27 cellular contexts compared by ENCODE assay signal in genomic region chr22:36839356-36840073, GRCh38. TPM values are rescaled to one million over a fixed set of nuclear protein-coding genes. Genes with fewer than 3 reads are reported as not detected.
DNase-seq lines count a peak whose midpoint lies in the region; ATAC-seq, FAIRE-seq and TF ChIP-seq lines count a peak whose summit lies in the region.
"Had no signal": no experiment of that assay in that cellular context is flagged by ENCODE, and none has a peak within 500 bp of the region (broad histone marks: within the 10 kb centered on the region; RNA-seq: fewer than 3 reads in every experiment).

No MANE protein-coding gene starts in this region.

- FAIRE-seq in bronchial epithelial cell (lab: Jason Lieb, UNC) = no peak
- FAIRE-seq: GM12891 had no signal

- H3K4ac ChIP-seq in neuronal stem cell (ENCODE audit: low read length) = no peak overlapping the region

- H2BK12ac ChIP-seq in neuronal stem cell (ENCODE audit: low read length) = no peak overlapping the region

- no peak for TF ChIP-seq POLR2A in esophagus muscularis mucosa (IDR thresholded peaks at IDR 0.05; ENCODE audit: low read depth)

- H3K18ac ChIP-seq in neuronal stem cell (ENCODE audit: low read length) = no peak overlapping the region

- H4K8ac ChIP-seq in neuronal stem cell (ENCODE audit: low read depth, low read length) = no peak overlapping the region

- no peak overlapping the region for H3K9ac ChIP-seq in neuronal stem cell (ENCODE audit: low read depth, low read length, poor library complexity)

- intact Hi-C loops in esophagus muscularis mucosa (cut with DNase I) = no loop called here

- H2AFZ ChIP-seq in neuronal stem cell (ENCODE audit: low read length) = no peak overlapping the region

- H3K4me3 ChIP-seq in bronchial epithelial cell (ENCODE audit: low read depth, low read length) (no peak overlapping the region), neuronal stem cell (ENCODE audit: low read length in 2 of 2) (no peak overlapping the region), esophagus muscularis mucosa (no peak overlapping the region)
- H3K4me3 ChIP-seq: ascending aorta, esophagus squamous epithelium, left lung, mucosa of descending colon, psoas muscle, tibial nerve had no signal

- no CpG with 5 or more reads among the region's 10 CpGs for WGBS in neuronal stem cell (ENCODE audit: extremely low coverage in 2 of 2, insufficient read length in 2 of 2, insufficient replicate concordance in 1 of 2), 2 donors
- WGBS in esophagus muscularis mucosa = 83% methylated on average over 10 of the region's 10 CpGs

- H2BK15ac ChIP-seq in neuronal stem cell (ENCODE audit: low read length) = no peak overlapping the region

- no peak overlapping the region for H3K23ac ChIP-seq in neuronal stem cell (ENCODE audit: low read depth, low read length, poor library complexity)

- no peak overlapping the region for H4K91ac ChIP-seq in neuronal stem cell (ENCODE audit: low read depth, low read length, poor library complexity)

- ATAC-seq in GM21529 (IDR thresholded peaks at IDR 0.05; ENCODE audit: unreplicated experiment) = no peak
- ATAC-seq: activated CD4-positive, alpha-beta T cell treated with anti-CD3 and anti-CD28 coated beads for 36 hours; HCT116; left lung; mucosa of descending colon; psoas muscle had no signal

- H2AK5ac ChIP-seq in neuronal stem cell (ENCODE audit: low read depth, low read length) = no peak overlapping the region

- peak overlapping the region; percentile 17 for H2BK5ac ChIP-seq in neuronal stem cell (ENCODE audit: low read length)

- no peak overlapping the region for H3K4me2 ChIP-seq in neuronal stem cell (ENCODE audit: insufficient read depth, low read length, poor library complexity, severe bottlenecking)

- no peak overlapping the region for H2BK120ac ChIP-seq in neuronal stem cell (ENCODE audit: low read depth, low read length)

- DNase-seq in ELR (ENCODE audit: low read depth) (peak; percentile 83), NCI-H226 (peak; percentile 53), bronchial epithelial cell (ENCODE audit: low read depth) (peak; percentile 64), neuronal stem cell (ENCODE audit: low spot score) (no peak), DMS153 treated with DMSO at 0.1 percent for 48 hours (lab: John Stamatoyannopoulos, UW; ENCODE audit: unreplicated experiment) (no peak), HT-29 (ENCODE audit: low spot score) (no peak), esophagus muscularis mucosa (ENCODE audit: extremely low spot score) (no peak)
- DNase-seq: activated CD4-positive, alpha-beta T cell treated with anti-CD3 and anti-CD28 coated beads for 36 hours; Calu3; effector CD8-positive, alpha-beta T cell; esophagus squamous epithelium; Kasumi-1; left lung; mucosa of descending colon; NCI-H1092 treated with DMSO at 0.1 percent for 48 hours; NCI-H2081; NCI-H446; NK-92 treated with Interleukin-12 subunit alpha and Interleukin-12 subunit beta, amount 100 ng/mL, for 24 hours; psoas muscle; Right ventricle myocardium superior had no signal

- H3K79me1 ChIP-seq in neuronal stem cell (ENCODE audit: low read depth, low read length) = no peaks in the 10 kb centered on the region

- H3K4me1 ChIP-seq in neuronal stem cell (ENCODE audit: control insufficient read depth in 2 of 2, insufficient read depth in 1 of 2, low read depth in 1 of 2, low read length in 2 of 2) = peaks cover 0 to 2% of the 10 kb centered on the region in 2 donors
- H3K4me1 ChIP-seq in esophagus muscularis mucosa = no peaks in the 10 kb centered on the region
- H3K4me1 ChIP-seq: ascending aorta, esophagus squamous epithelium, left lung, psoas muscle, tibial nerve had no signal

- H3K27ac ChIP-seq in neuronal stem cell (replicated peaks; ENCODE audit: low read length) (no peak overlapping the region), esophagus muscularis mucosa (replicated peaks in 1 of 4) (no peak overlapping the region)
- H3K27ac ChIP-seq: ascending aorta, esophagus squamous epithelium, left lung, psoas muscle, tibial nerve had no signal

- H3K36me3 ChIP-seq in bronchial epithelial cell (ENCODE audit: control insufficient read depth, insufficient read depth, low read length) (no peaks in the 10 kb centered on the region), neuronal stem cell (replicated peaks in 1 of 2; ENCODE audit: control insufficient read depth in 2 of 2, insufficient read depth in 2 of 2, low read length in 2 of 2) (no peaks in the 10 kb centered on the region), esophagus muscularis mucosa (no peaks in the 10 kb centered on the region)
- H3K36me3 ChIP-seq: ascending aorta, esophagus squamous epithelium, left lung, tibial nerve had no signal

- no peak overlapping the region for H3K14ac ChIP-seq in neuronal stem cell (ENCODE audit: low read length)

- H3K9me3 ChIP-seq in neuronal stem cell (replicated peaks in 1 of 2; ENCODE audit: control insufficient read depth in 2 of 2, insufficient read depth in 1 of 2, low read depth in 1 of 2, low read length in 2 of 2) = peaks cover 3 to 11% of the 10 kb centered on the region in 2 donors
- no peaks in the 10 kb centered on the region for H3K9me3 ChIP-seq in esophagus muscularis mucosa
- H3K9me3 ChIP-seq: ascending aorta, esophagus squamous epithelium, mucosa of descending colon, psoas muscle, tibial nerve had no signal

- no peak for TF ChIP-seq EP300 in esophagus muscularis mucosa (IDR thresholded peaks at IDR 0.05)

- no peaks in the 10 kb centered on the region for H3K27me3 ChIP-seq in bronchial epithelial cell (ENCODE audit: control insufficient read depth, insufficient read depth, low read length)
- H3K27me3 ChIP-seq in neuronal stem cell (ENCODE audit: control insufficient read depth in 3 of 3, insufficient read depth in 3 of 3, low read depth in 1 of 3, low read length in 3 of 3) = peaks cover 0 to 7% (median 1%) of the 10 kb centered on the region in 3 experiments
- peaks cover 0 to 41% (median 0%) of the 10 kb centered on the region in 4 donors for H3K27me3 ChIP-seq in esophagus muscularis mucosa
- H3K27me3 ChIP-seq: ascending aorta had no signal

- no peak for TF ChIP-seq CTCF in bronchial epithelial cell (IDR thresholded peaks at IDR 0.05; ENCODE audit: insufficient read depth, low read length, severe bottlenecking)
- no peak for TF ChIP-seq CTCF in esophagus muscularis mucosa (IDR thresholded peaks at IDR 0.05)

RNA-seq across cellular contexts. Expression of gene NCF4, which starts 21.3 kb away (rescaled TPM):
- total RNA-seq in bronchial epithelial cell = not detected in 2 replicates
- not detected for polyA plus RNA-seq in neuronal stem cell (2013, experiment 1 of 2)
- not detected for polyA plus RNA-seq in neuronal stem cell (2013, experiment 2 of 2)
- total RNA-seq in HT-29 (2014; rRNA removed; shearing (Covaris generic)) = not detected in 2 replicates
- total RNA-seq in esophagus muscularis mucosa = 10 to 100 TPM in 3 of 4 donors, 1 to 10 TPM in 1; 8.4 to 26.0 (median 14.2) TPM
- total RNA-seq: Calu3, chondrocyte had no signal

RNA-seq across cellular contexts. Expression of gene PVALB, which starts 22.7 kb away (rescaled TPM):
- total RNA-seq in bronchial epithelial cell (not detected in 2 replicates), esophagus muscularis mucosa (not detected)
- polyA plus RNA-seq in neuronal stem cell (2013, experiment 1 of 2) = 7.0 TPM
- 5.6 TPM for polyA plus RNA-seq in neuronal stem cell (2013, experiment 2 of 2)
- total RNA-seq in HT-29 (2014; rRNA removed; shearing (Covaris generic)) = not detected in 2 replicates
- total RNA-seq: activated CD4-positive, alpha-beta T cell treated with anti-CD3 and anti-CD28 coated beads for 36 hours; activated CD8-positive, alpha-beta memory T cell treated with anti-CD3 and anti-CD28 coated beads for 36 hours; ascending aorta; Calu3; chondrocyte; esophagus squamous epithelium; mucosa of descending colon; Right ventricle myocardium superior; tibial nerve had no signal

Comparison
In these comparisons a context has a peak if more than half of its experiments do, and no peak if none do; other contexts are left out.
1. DNase-seq: peak in ELR (single experiment), NCI-H226 (single experiment) and bronchial epithelial cell (single experiment); none in neuronal stem cell (single experiment), DMS153 treated with DMSO at 0.1 percent for 48 hours (single experiment), HT-29 (single experiment) and esophagus muscularis mucosa (single experiment).